Comparison of ENCODE assay signal across 24 cellular contexts in the genomic region with DNA sequence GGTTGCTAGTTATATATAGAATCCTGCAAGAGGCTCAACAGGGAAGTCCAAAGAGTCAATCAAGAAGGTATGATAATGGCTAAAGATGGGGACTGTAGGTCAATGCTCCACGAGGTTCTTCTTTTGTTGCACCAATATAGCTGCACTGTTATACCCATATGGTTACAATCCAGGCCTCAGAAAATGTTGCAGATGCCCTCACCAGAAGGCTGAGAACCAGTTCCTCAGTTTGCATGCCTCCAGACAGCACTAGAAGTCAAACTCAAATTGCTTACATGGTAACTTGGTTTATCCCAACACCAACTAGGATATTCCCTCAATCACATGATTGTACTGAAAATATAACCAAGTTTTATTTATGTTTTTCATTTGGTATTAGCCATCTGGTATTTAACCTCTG.
"Had no signal": no experiment of that assay in that cellular context is flagged by ENCODE, and none has a peak within 500 bp of the region (broad histone marks: within the 10 kb centered on the region; RNA-seq: fewer than 3 reads in every experiment).

No MANE protein-coding gene starts in this region.

- H3K27me3 Mint-ChIP-seq: activated naive CD8-positive, alpha-beta T cell treated with anti-CD3 and anti-CD28 coated beads, Interleukin-2, amount 50 U/mL, for 24 hours; naive thymus-derived CD8-positive, alpha-beta T cell; progenitor cell of endocrine pancreas; type B pancreatic cell had no signal

- H3K27me3 ChIP-seq: esophagus squamous epithelium, gastrocnemius medialis, testis, vagina had no signal

- H3K27ac ChIP-seq: coronary artery, esophagus squamous epithelium, gastrocnemius medialis, left ventricle myocardium inferior, testis, vagina had no signal

- H3K36me3 ChIP-seq: gastrocnemius medialis had no signal

- H3K4me1 ChIP-seq: esophagus squamous epithelium, gastrocnemius medialis, left ventricle myocardium inferior, testis, vagina had no signal

- H3K4me1 Mint-ChIP-seq: mesothelial cell of epicardium had no signal

- DNase-seq: activated CD4-positive, alpha-beta T cell treated with anti-CD3 and anti-CD28 coated beads, Interleukin-2, amount 50 U/mL, for 1 hour; activated CD4-positive, CD25-positive, alpha-beta regulatory T cell treated with anti-CD3 and anti-CD28 coated beads, Interleukin-2, amount 50 U/mL, for 72 hours; activated CD8-positive, alpha-beta T cell treated with anti-CD3 and anti-CD28 coated beads, Interleukin-2, amount 10 ng/mL, durations not matched to agents 7 days and 5 days; activated effector memory CD4-positive, alpha-beta T cell treated with Interleukin-2 at 50 U/mL for 16 hours; activated naive CD4-positive, alpha-beta T cell treated with anti-CD3 and anti-CD28 coated beads, Interleukin-2, amount 50 U/mL, for 16 hours; activated naive CD8-positive, alpha-beta T cell treated with anti-CD3 and anti-CD28 coated beads, Interleukin-2, amount 50 U/mL, for 24 hours; activated T-cell treated with anti-CD3 and anti-CD28 coated beads, Interleukin-2, amount 50 U/mL, for 1 hour; cerebellar nuclear complex; esophagus squamous epithelium; gastrocnemius medialis; hippocampal formation; left ventricle myocardium inferior; mammary epithelial cell; naive thymus-derived CD8-positive, alpha-beta T cell; retina; stimulated activated CD4-positive, alpha-beta T cell treated with anti-CD3 and anti-CD28 coated beads, Interleukin-4, amount 100 ng/mL, for 1 hour; stimulated activated naive CD4-positive, alpha-beta T cell; T1000; testis had no signal

- H3K9me3 Mint-ChIP-seq: activated naive CD8-positive, alpha-beta T cell treated with anti-CD3 and anti-CD28 coated beads, Interleukin-2, amount 50 U/mL, for 24 hours; mesothelial cell of epicardium; naive thymus-derived CD8-positive, alpha-beta T cell; type B pancreatic cell had no signal

- ATAC-seq: activated CD8-positive, alpha-beta T cell treated with anti-CD3 and anti-CD28 coated beads, Interleukin-2, amount 10 ng/mL, durations not matched to agents 7 days and 5 days; activated naive CD8-positive, alpha-beta T cell treated with anti-CD3 and anti-CD28 coated beads, Interleukin-2, amount 50 U/mL, for 24 hours; gastrocnemius medialis; naive thymus-derived CD8-positive, alpha-beta T cell had no signal

- H3K4me3 Mint-ChIP-seq: activated CD8-positive, alpha-beta T cell treated with anti-CD3 and anti-CD28 coated beads, Interleukin-2, amount 10 ng/mL, durations not matched to agents 7 days and 5 days; activated naive CD8-positive, alpha-beta T cell treated with anti-CD3 and anti-CD28 coated beads, Interleukin-2, amount 50 U/mL, for 24 hours; mesothelial cell of epicardium; naive thymus-derived CD8-positive, alpha-beta T cell; type B pancreatic cell had no signal

- H3K27ac Mint-ChIP-seq: activated CD8-positive, alpha-beta T cell treated with anti-CD3 and anti-CD28 coated beads, Interleukin-2, amount 10 ng/mL, durations not matched to agents 7 days and 5 days; activated naive CD8-positive, alpha-beta T cell treated with anti-CD3 and anti-CD28 coated beads, Interleukin-2, amount 50 U/mL, for 24 hours; type B pancreatic cell had no signal

- H3K9me3 ChIP-seq: esophagus squamous epithelium, gastrocnemius medialis, testis, vagina had no signal

- H3K4me3 ChIP-seq: coronary artery, esophagus squamous epithelium, gastrocnemius medialis, left ventricle myocardium inferior, testis, vagina had no signal
